Comparison of ENCODE assay signal across 30 cellular contexts in genomic region chr7:142308326-142308725, GRCh38. TPM values are rescaled to one million over a fixed set of nuclear protein-coding genes. Genes with fewer than 3 reads are reported as not detected.
DNase-seq lines count a peak whose midpoint lies in the region; ATAC-seq and TF ChIP-seq lines count a peak whose summit lies in the region.
"Had no signal": no experiment of that assay in that cellular context is flagged by ENCODE, and none has a peak within 500 bp of the region (broad histone marks: within the 10 kb centered on the region; RNA-seq: fewer than 3 reads in every experiment).

No MANE protein-coding gene starts in this region.

- H3K4me3 ChIP-seq in DND-41 (ENCODE audit: low read depth in 1 of 2, low read length in 2 of 2), result peak overlapping the region in 1 of 2 experiments; percentile 22; a peak in 1 of 4 replicates
- H3K4me3 ChIP-seq: SJSA1, skin epidermis had no signal

- peaks cover 19% of the 10 kb centered on the region for H3K27me3 Mint-ChIP-seq in activated T-cell treated with anti-CD3 and anti-CD28 coated beads, Interleukin-2, amount 50 U/mL, for 4 hours (ENCODE audit: low read depth)
- H3K27me3 Mint-ChIP-seq in activated naive CD8-positive, alpha-beta T cell treated with anti-CD3 and anti-CD28 coated beads, Interleukin-2, amount 50 U/mL, for 24 hours, result peaks cover 16% of the 10 kb centered on the region
- H3K27me3 Mint-ChIP-seq in stimulated activated naive CD8-positive, alpha-beta T cell treated with anti-CD3 and anti-CD28 coated beads, Interleukin-15, amount 100 ng/mL, for 72 hours, result peaks cover 13% of the 10 kb centered on the region

- no peak overlapping the region for H2AFZ ChIP-seq in DND-41 (ENCODE audit: low read depth, low read length)

- H3K4me1 Mint-ChIP-seq in activated T-cell treated with anti-CD3 and anti-CD28 coated beads, Interleukin-2, amount 50 U/mL, for 4 hours (ENCODE audit: low read depth), result peaks cover 9% of the 10 kb centered on the region
- H3K4me1 Mint-ChIP-seq in activated naive CD8-positive, alpha-beta T cell treated with anti-CD3 and anti-CD28 coated beads, Interleukin-2, amount 50 U/mL, for 24 hours, result peaks cover 5% of the 10 kb centered on the region
- peaks cover 8% of the 10 kb centered on the region for H3K4me1 Mint-ChIP-seq in stimulated activated naive CD8-positive, alpha-beta T cell treated with anti-CD3 and anti-CD28 coated beads, Interleukin-15, amount 100 ng/mL, for 72 hours
- H3K4me1 Mint-ChIP-seq: mesothelial cell of epicardium had no signal

- H4K20me1 ChIP-seq in DND-41 (ENCODE audit: insufficient read depth, low read length), result no peaks in the 10 kb centered on the region

- peak overlapping the region; percentile 77 for H3K27ac ChIP-seq in DND-41 (ENCODE audit: low read length)
- H3K27ac ChIP-seq: brain microvascular endothelial cell, epithelial cell of prostate, SJSA1, skin epidermis had no signal

- peak; percentile 30 to 36 for ATAC-seq in activated T-cell treated with anti-CD3 and anti-CD28 coated beads, Interleukin-2, amount 50 U/mL, for 4 hours
- ATAC-seq in DND-41 (ENCODE audit: insufficient read depth, low read depth), result peak; percentile 66
- no peak for ATAC-seq in activated naive CD8-positive, alpha-beta T cell treated with anti-CD3 and anti-CD28 coated beads, Interleukin-2, amount 50 U/mL, for 24 hours
- peak; percentile 47 for ATAC-seq in stimulated activated naive CD8-positive, alpha-beta T cell treated with anti-CD3 and anti-CD28 coated beads, Interleukin-15, amount 100 ng/mL, for 72 hours
- no peak for ATAC-seq in GM18520 (IDR thresholded peaks at IDR 0.05; ENCODE audit: unreplicated experiment)

- TF ChIP-seq POLR2A in erythroblast (IDR thresholded peaks at IDR 0.05; ENCODE audit: low read length), result no peak

- no peaks in the 10 kb centered on the region for H3K36me3 ChIP-seq in DND-41 (ENCODE audit: insufficient read depth, low read length)
- H3K36me3 ChIP-seq: brain microvascular endothelial cell, SJSA1 had no signal

- peak overlapping the region; percentile 44 for H3K4me2 ChIP-seq in DND-41 (ENCODE audit: insufficient read depth, low read length)

- peak overlapping the region; percentile 14 for H3K4me3 Mint-ChIP-seq in activated T-cell treated with anti-CD3 and anti-CD28 coated beads, Interleukin-2, amount 50 U/mL, for 4 hours
- peak overlapping the region; percentile 39 for H3K4me3 Mint-ChIP-seq in activated naive CD8-positive, alpha-beta T cell treated with anti-CD3 and anti-CD28 coated beads, Interleukin-2, amount 50 U/mL, for 24 hours
- peak overlapping the region in 1 of 2 donors; percentile 42 for H3K4me3 Mint-ChIP-seq in stimulated activated naive CD8-positive, alpha-beta T cell treated with anti-CD3 and anti-CD28 coated beads, Interleukin-15, amount 100 ng/mL, for 72 hours
- H3K4me3 Mint-ChIP-seq: mesothelial cell of epicardium, natural killer cell had no signal

- no peaks in the 10 kb centered on the region for H3K9me3 Mint-ChIP-seq in activated T-cell treated with anti-CD3 and anti-CD28 coated beads, Interleukin-2, amount 50 U/mL, for 4 hours
- no peaks in the 10 kb centered on the region for H3K9me3 Mint-ChIP-seq in activated naive CD8-positive, alpha-beta T cell treated with anti-CD3 and anti-CD28 coated beads, Interleukin-2, amount 50 U/mL, for 24 hours
- no peaks in the 10 kb centered on the region for H3K9me3 Mint-ChIP-seq in stimulated activated naive CD8-positive, alpha-beta T cell treated with anti-CD3 and anti-CD28 coated beads, Interleukin-15, amount 100 ng/mL, for 72 hours
- H3K9me3 Mint-ChIP-seq: activated T-helper 2 cell treated with anti-CD3 and anti-CD28 coated beads, Interferon-gamma antibody, Interleukin-2, Interleukin-4, amounts not matched to agents 10 μg/mL and 5 μg/mL and 100 μg/mL, durations not matched to agents 14 hours and 24 hours and 36 hours; mesothelial cell of epicardium; natural killer cell had no signal

- no peaks in the 10 kb centered on the region for H3K9me3 ChIP-seq in DND-41 (ENCODE audit: insufficient read depth, low read length, severe bottlenecking)
- H3K9me3 ChIP-seq: SJSA1 had no signal

- TF ChIP-seq CTCF in DND-41 (IDR thresholded peaks at IDR 0.05; ENCODE audit: borderline replicate concordance, extremely low read depth, low read length, poor library complexity, severe bottlenecking), result no peak

- H3K27me3 ChIP-seq in DND-41 (ENCODE audit: insufficient read depth, low read length, poor library complexity), result no peaks in the 10 kb centered on the region
- H3K27me3 ChIP-seq: brain microvascular endothelial cell had no signal

- H3K9ac ChIP-seq in DND-41 (ENCODE audit: low read depth, low read length), result peak overlapping the region; percentile 40

- no peaks in the 10 kb centered on the region for H3K79me2 ChIP-seq in DND-41 (ENCODE audit: insufficient read depth, low read length)

- no peak overlapping the region for H3K27ac Mint-ChIP-seq in activated naive CD8-positive, alpha-beta T cell treated with anti-CD3 and anti-CD28 coated beads, Interleukin-2, amount 50 U/mL, for 24 hours
- no peak overlapping the region for H3K27ac Mint-ChIP-seq in stimulated activated naive CD8-positive, alpha-beta T cell treated with anti-CD3 and anti-CD28 coated beads, Interleukin-15, amount 100 ng/mL, for 72 hours
- H3K27ac Mint-ChIP-seq: activated T-helper 2 cell treated with anti-CD3 and anti-CD28 coated beads, Interferon-gamma antibody, Interleukin-2, Interleukin-4, amounts not matched to agents 10 μg/mL and 5 μg/mL and 100 μg/mL, durations not matched to agents 14 hours and 24 hours and 36 hours; mesothelial cell of epicardium; natural killer cell had no signal

- H3K36me3 Mint-ChIP-seq in activated T-cell treated with anti-CD3 and anti-CD28 coated beads, Interleukin-2, amount 50 U/mL, for 4 hours (ENCODE audit: insufficient read depth), result no peaks in the 10 kb centered on the region
- H3K36me3 Mint-ChIP-seq in activated naive CD8-positive, alpha-beta T cell treated with anti-CD3 and anti-CD28 coated beads, Interleukin-2, amount 50 U/mL, for 24 hours (ENCODE audit: low read depth), result no peaks in the 10 kb centered on the region
- H3K36me3 Mint-ChIP-seq: mesothelial cell of epicardium, natural killer cell had no signal

- H3K4me1 ChIP-seq in DND-41 (ENCODE audit: insufficient read depth, low read length), result peaks cover 39% of the 10 kb centered on the region
- H3K4me1 ChIP-seq: SJSA1 had no signal

- DNase-seq in activated T-cell treated with anti-CD3 and anti-CD28 coated beads, Interleukin-2, amount 50 U/mL, for 4 hours, result no peak
- DNase-seq in activated T-cell treated with anti-CD3 and anti-CD28 coated beads, Interleukin-2, amount 50 U/mL, for 48 hours, result no peak
- peak; percentile 27 for DNase-seq in DND-41
- DNase-seq in activated naive CD8-positive, alpha-beta T cell treated with anti-CD3 and anti-CD28 coated beads, Interleukin-2, amount 50 U/mL, for 24 hours, result no peak
- DNase-seq in stimulated activated naive CD8-positive, alpha-beta T cell treated with anti-CD3 and anti-CD28 coated beads, Interleukin-15, amount 100 ng/mL, for 72 hours, result no peak
- DNase-seq in erythroblast (lab: John Stamatoyannopoulos, UW), result no peak
- DNase-seq in mucosa of gallbladder (ENCODE audit: low spot score), result no peak
- DNase-seq: ACHN; activated CD4-positive, CD25-positive, alpha-beta regulatory T cell; brain microvascular endothelial cell; DMS 273 treated with DMSO at 0.1 percent for 48 hours; glutamatergic neuron; islet precursor cell; KBM-7; natural killer cell; NCI-H1417 treated with DMSO at 0.1 percent for 48 hours; NCI-H2081 treated with DMSO at 0.1 percent for 48 hours; NCI-H774; RPMI8226; stimulated activated CD8-positive, alpha-beta memory T cell treated with anti-CD3 and anti-CD28 coated beads, Interleukin-4, amount 100 ng/mL, for 48 hours had no signal

RNA-seq across cellular contexts. Expression of gene PRSS58, which starts 50.5 kb away (rescaled TPM):
- total RNA-seq in activated T-cell treated with anti-CD3 and anti-CD28 coated beads, Interleukin-2, amount 50 U/mL, for 4 hours, result not detected
- not detected for total RNA-seq in mucosa of gallbladder
- total RNA-seq: activated T-helper 2 cell treated with anti-CD3 and anti-CD28 coated beads, Interferon-gamma antibody, Interleukin-2, Interleukin-4, amounts not matched to agents 10 μg/mL and 5 μg/mL and 100 μg/mL, durations not matched to agents 14 hours and 24 hours and 36 hours; HT1080; liver; MCF 10A; mesothelial cell of epicardium; natural killer cell; osteoblast; SJSA1 had no signal

Comparison
In these comparisons a context has a peak if more than half of its experiments do, and no peak if none do; other contexts are left out.
1. ATAC-seq: peak in activated T-cell treated with anti-CD3 and anti-CD28 coated beads, Interleukin-2, amount 50 U/mL, for 4 hours (2 of 2), DND-41 (single experiment) and stimulated activated naive CD8-positive, alpha-beta T cell treated with anti-CD3 and anti-CD28 coated beads, Interleukin-15, amount 100 ng/mL, for 72 hours (single experiment); none in activated naive CD8-positive, alpha-beta T cell treated with anti-CD3 and anti-CD28 coated beads, Interleukin-2, amount 50 U/mL, for 24 hours (single experiment) and GM18520 (single experiment).